ENCODE assay signal across 9 cellular contexts in genomic region chr2:16613475-16613874, GRCh38. TPM values are rescaled to one million over a fixed set of nuclear protein-coding genes. Genes with fewer than 3 reads are reported as not detected.
DNase-seq lines count a peak whose midpoint lies in the region; ATAC-seq, FAIRE-seq and TF ChIP-seq lines count a peak whose summit lies in the region.
"Had no signal": no experiment of that assay in that cellular context is flagged by ENCODE, and none has a peak within 500 bp of the region (broad histone marks: within the 10 kb centered on the region; RNA-seq: fewer than 3 reads in every experiment).

No MANE protein-coding gene starts in this region.

- ATAC-seq in CD4-positive, alpha-beta T cell (ENCODE audit: poor library complexity), result no peak
- no peak for ATAC-seq in HG03025 (IDR thresholded peaks at IDR 0.05; ENCODE audit: low FRiP score, unreplicated experiment)
- ATAC-seq in HG02973 (IDR thresholded peaks at IDR 0.05; ENCODE audit: unreplicated experiment), result no peak
- no peak for ATAC-seq in HG02623 (IDR thresholded peaks at IDR 0.05; ENCODE audit: unreplicated experiment)

- FAIRE-seq in islet of Langerhans (lab: Jason Lieb, UNC), result peak; percentile 94

- TF ChIP-seq CTCF in CD4-positive, alpha-beta T cell (IDR thresholded peaks at IDR 0.05), result peak; percentile 47

- peaks cover 5% of the 10 kb centered on the region for H3K4me1 Mint-ChIP-seq in CD4-positive, alpha-beta T cell (ENCODE audit: low read depth)
- H3K4me1 Mint-ChIP-seq: central memory CD8-positive, alpha-beta T cell had no signal

- intact Hi-C loops in CD4-positive, alpha-beta T cell (cut with DNase I, micrococcal nuclease), result loop anchor here in 1 of 2 experiments (1.0 kb wide), 1 partner anchor 144 kb away; no protein-coding TSS in a partner anchor

- no peaks in the 10 kb centered on the region for H3K36me3 Mint-ChIP-seq in CD4-positive, alpha-beta T cell (ENCODE audit: low read depth)

- no peaks in the 10 kb centered on the region for H3K27me3 ChIP-seq in CD4-positive, alpha-beta T cell (ENCODE audit: control insufficient read depth, insufficient read depth, low read length)

- CTCF ChIA-PET in CD4-positive, alpha-beta T cell (lab: Charles Lee), result interaction anchor here (0.9 kb wide), 1 partner anchor 144 kb away, joined by 3 read pairs; no protein-coding TSS in a partner anchor

- H3K27ac Mint-ChIP-seq in CD4-positive, alpha-beta T cell, result no peak overlapping the region

- peaks cover 20% of the 10 kb centered on the region for H3K27me3 Mint-ChIP-seq in CD4-positive, alpha-beta T cell

- DNase-seq in CD4-positive, alpha-beta T cell, result no peak
- DNase-seq in HuH-7 (ENCODE audit: low spot score), result peak; percentile 30
- DNase-seq in SKM-1 (lab: John Stamatoyannopoulos, UW; ENCODE audit: unreplicated experiment), result peak; percentile 34
- DNase-seq in GDM1 (lab: John Stamatoyannopoulos, UW), result no peak

- POLR2A ChIA-PET in CD4-positive, alpha-beta T cell (lab: Charles Lee), result no interaction called here

- no peak overlapping the region for H3K27ac ChIP-seq in CD4-positive, alpha-beta T cell (ENCODE audit: low read depth, low read length)

- H3K9me3 ChIP-seq in CD4-positive, alpha-beta T cell (ENCODE audit: control insufficient read depth, low read length), result no peaks in the 10 kb centered on the region

- no peak overlapping the region for H3K4me3 Mint-ChIP-seq in CD4-positive, alpha-beta T cell
- H3K4me3 Mint-ChIP-seq: central memory CD8-positive, alpha-beta T cell had no signal

- H3K9me3 Mint-ChIP-seq in CD4-positive, alpha-beta T cell, result no peaks in the 10 kb centered on the region
- H3K9me3 Mint-ChIP-seq: central memory CD8-positive, alpha-beta T cell had no signal

RNA-seq across cellular contexts. Expression of gene CYRIA, which starts 52.2 kb away (rescaled TPM):
- total RNA-seq in CD4-positive, alpha-beta T cell, result 1 to 10 TPM; 1.3 TPM

Comparison
In these comparisons a context has a peak if more than half of its experiments do, and no peak if none do; other contexts are left out.
1. DNase-seq: peak in HuH-7 (single experiment) and SKM-1 (single experiment); none in CD4-positive, alpha-beta T cell (0 of 10) and GDM1 (single experiment).